12 cellular contexts compared by ENCODE assay signal in genomic region chr6:26400626-26401025, GRCh38. TPM values are rescaled to one million over a fixed set of nuclear protein-coding genes. Genes with fewer than 3 reads are reported as not detected.
DNase-seq lines count a peak whose midpoint lies in the region; ATAC-seq and TF ChIP-seq lines count a peak whose summit lies in the region.
"Had no signal": no experiment of that assay in that cellular context is flagged by ENCODE, and none has a peak within 500 bp of the region (broad histone marks: within the 10 kb centered on the region; RNA-seq: fewer than 3 reads in every experiment).

No MANE protein-coding gene starts in this region.

- peaks cover 20% of the 10 kb centered on the region for H3K79me2 ChIP-seq in Karpas-422 (ENCODE audit: low read length)

- H3K9me3 Mint-ChIP-seq in T-helper 1 cell treated with Interleukin-12 subunit alpha and Interleukin-12 subunit beta and Interleukin-4 antibody, amounts not matched to agents 30 μg/mL and 1 μg/mL, for 36 hours, result no peaks in the 10 kb centered on the region
- no peaks in the 10 kb centered on the region for H3K9me3 Mint-ChIP-seq in activated B cell treated with CpG ODN at 0.5 μM for 24 hours
- no peaks in the 10 kb centered on the region for H3K9me3 Mint-ChIP-seq in nephron

- no peaks in the 10 kb centered on the region for H3K27me3 ChIP-seq in Karpas-422 (ENCODE audit: low read length)
- H3K27me3 ChIP-seq: body of pancreas had no signal

- H3K36me3 ChIP-seq in Karpas-422 (ENCODE audit: insufficient read depth, low read length), result no peaks in the 10 kb centered on the region
- H3K36me3 ChIP-seq: thoracic aorta had no signal

- H3K4me1 ChIP-seq in Karpas-422 (ENCODE audit: low read length), result peaks cover 40% of the 10 kb centered on the region

- TF ChIP-seq CTCF in activated B cell treated with CpG ODN at 0.5 μM for 24 hours (IDR thresholded peaks at IDR 0.05) (no peak), nephron (IDR thresholded peaks at IDR 0.05; ENCODE audit: unreplicated experiment in 3 of 3) (no peak)

- peak; percentile 48 for ATAC-seq in activated B cell treated with CpG ODN at 0.5 μM for 24 hours (ENCODE audit: low read depth)
- ATAC-seq: body of pancreas had no signal

- peaks cover 30% of the 10 kb centered on the region for H3K4me1 Mint-ChIP-seq in T-helper 1 cell treated with Interleukin-12 subunit alpha and Interleukin-12 subunit beta and Interleukin-4 antibody, amounts not matched to agents 30 μg/mL and 1 μg/mL, for 36 hours (ENCODE audit: low read depth)
- H3K4me1 Mint-ChIP-seq in activated B cell treated with CpG ODN at 0.5 μM for 24 hours (peaks cover 59% of the 10 kb centered on the region), nephron (peaks cover 18% of the 10 kb centered on the region)

- no peak overlapping the region for H3K4me3 ChIP-seq in Karpas-422 (ENCODE audit: low read length)
- H3K4me3 ChIP-seq: body of pancreas had no signal

- no peak overlapping the region for H3K4me3 Mint-ChIP-seq in T-helper 1 cell treated with Interleukin-12 subunit alpha and Interleukin-12 subunit beta and Interleukin-4 antibody, amounts not matched to agents 30 μg/mL and 1 μg/mL, for 36 hours
- H3K4me3 Mint-ChIP-seq in activated B cell treated with CpG ODN at 0.5 μM for 24 hours, result peak overlapping the region; percentile 98
- H3K4me3 Mint-ChIP-seq in nephron, result peak overlapping the region; percentile 44 to 94 (median 48)

- peak overlapping the region; percentile 95 for H3K27ac Mint-ChIP-seq in T-helper 1 cell treated with Interleukin-12 subunit alpha and Interleukin-12 subunit beta and Interleukin-4 antibody, amounts not matched to agents 30 μg/mL and 1 μg/mL, for 36 hours
- H3K27ac Mint-ChIP-seq in activated B cell treated with CpG ODN at 0.5 μM for 24 hours, result peak overlapping the region; percentile 98
- peak overlapping the region in 2 of 3 experiments; percentile 66 to 96 for H3K27ac Mint-ChIP-seq in nephron

- no peaks in the 10 kb centered on the region for H3K27me3 Mint-ChIP-seq in T-helper 1 cell treated with Interleukin-12 subunit alpha and Interleukin-12 subunit beta and Interleukin-4 antibody, amounts not matched to agents 30 μg/mL and 1 μg/mL, for 36 hours (ENCODE audit: low read depth)
- H3K27me3 Mint-ChIP-seq in activated B cell treated with CpG ODN at 0.5 μM for 24 hours (no peaks in the 10 kb centered on the region), nephron (ENCODE audit: low read depth) (peaks cover 5% of the 10 kb centered on the region)

- H3K27ac ChIP-seq in Karpas-422 (ENCODE audit: low read length), result peak overlapping the region; percentile 75; the same call in 1 of the 2 replicates
- H3K27ac ChIP-seq: thoracic aorta had no signal

- no peaks in the 10 kb centered on the region for H3K9me3 ChIP-seq in Karpas-422 (ENCODE audit: low read length)
- H3K9me3 ChIP-seq: body of pancreas, thoracic aorta had no signal

- H2AFZ ChIP-seq in Karpas-422 (ENCODE audit: low read length), result peak overlapping the region; percentile 87

- peak overlapping the region; percentile 72; the same call in 1 of the 2 replicates for H3K9ac ChIP-seq in Karpas-422 (ENCODE audit: low read length)

- H3K9me2 ChIP-seq in Karpas-422 (replicated peaks; ENCODE audit: insufficient read depth, low read length), result no peaks in the 10 kb centered on the region

- peak overlapping the region; percentile 90 for H3K4me2 ChIP-seq in Karpas-422 (ENCODE audit: low read depth, low read length, poor library complexity, severe bottlenecking)

- POLR2A ChIA-PET in activated B cell treated with CpG ODN at 0.5 μM for 24 hours (lab: Charles Lee), result no interaction called here

- DNase-seq in T-helper 1 cell (no peak), Karpas-422 (peak; percentile 82), activated B cell treated with CpG ODN at 0.5 μM for 24 hours (no peak), NCI-H510A treated with DMSO at 0.1 percent for 48 hours (lab: John Stamatoyannopoulos, UW) (no peak), NCI-H146 (lab: John Stamatoyannopoulos, UW) (no peak), HT-29 (ENCODE audit: low spot score) (no peak)
- DNase-seq: body of pancreas, NCI-H1417 treated with DMSO at 0.1 percent for 48 hours, NCI-H526 treated with DMSO at 0.1 percent for 48 hours had no signal

- peaks cover 31% of the 10 kb centered on the region for H3K36me3 Mint-ChIP-seq in T-helper 1 cell treated with Interleukin-12 subunit alpha and Interleukin-12 subunit beta and Interleukin-4 antibody, amounts not matched to agents 30 μg/mL and 1 μg/mL, for 36 hours (ENCODE audit: low read depth)
- H3K36me3 Mint-ChIP-seq in activated B cell treated with CpG ODN at 0.5 μM for 24 hours (ENCODE audit: low read depth) (peaks cover 15% of the 10 kb centered on the region), nephron (ENCODE audit: low read depth) (peaks cover 2% of the 10 kb centered on the region)

- intact Hi-C loops in activated B cell treated with CpG ODN at 0.5 μM for 24 hours (cut with micrococcal nuclease), result loop anchor here (5.0 kb wide), 2 partner anchors 42 to 122 kb away; partner anchors contain the start of gene BTN3A3

- no peaks in the 10 kb centered on the region for H4K20me1 ChIP-seq in Karpas-422 (ENCODE audit: insufficient read depth, low read depth, low read length)

- CTCF ChIA-PET in activated B cell treated with CpG ODN at 0.5 μM for 24 hours (lab: Charles Lee), result no interaction called here

RNA-seq across cellular contexts. Expression of gene BTN3A1, which starts 1.4 kb away (rescaled TPM):
- 30.5 and 32.7 TPM in 2 replicates for total RNA-seq in Karpas-422 (2014; rRNA removed; shearing (Covaris generic); ENCODE audit: low replicate concordance)
- total RNA-seq in activated B cell treated with CpG ODN at 0.5 μM for 24 hours, result 55.4 and 61.7 TPM in 2 replicates
- 3.1 and 4.5 TPM in 2 replicates for total RNA-seq in HT-29 (2014; rRNA removed; shearing (Covaris generic))

RNA-seq across cellular contexts. Expression of gene BTN2A2, which starts 17.7 kb away (rescaled TPM):
- 16.8 and 18.4 TPM in 2 replicates for total RNA-seq in Karpas-422 (2014; rRNA removed; shearing (Covaris generic); ENCODE audit: low replicate concordance)
- total RNA-seq in activated B cell treated with CpG ODN at 0.5 μM for 24 hours, result 77.5 and 79.9 TPM in 2 replicates
- 3.5 and 5.3 TPM in 2 replicates for total RNA-seq in HT-29 (2014; rRNA removed; shearing (Covaris generic))

RNA-seq across cellular contexts. Expression of gene BTN3A2, which starts 35.6 kb away (rescaled TPM):
- total RNA-seq in Karpas-422 (2014; rRNA removed; shearing (Covaris generic); ENCODE audit: low replicate concordance), result 40.4 and 41.2 TPM in 2 replicates
- 65.3 and 81.6 TPM in 2 replicates for total RNA-seq in activated B cell treated with CpG ODN at 0.5 μM for 24 hours
- total RNA-seq in HT-29 (2014; rRNA removed; shearing (Covaris generic)), result 5.5 and 9.4 TPM in 2 replicates

RNA-seq across cellular contexts. Expression of gene BTN3A3, which starts 39.7 kb away (rescaled TPM):
- total RNA-seq in Karpas-422 (2014; rRNA removed; shearing (Covaris generic); ENCODE audit: low replicate concordance), result 15.2 and 24.1 TPM in 2 replicates
- 51.9 and 54.1 TPM in 2 replicates for total RNA-seq in activated B cell treated with CpG ODN at 0.5 μM for 24 hours
- 1.3 and 3.7 TPM in 2 replicates for total RNA-seq in HT-29 (2014; rRNA removed; shearing (Covaris generic))

RNA-seq across cellular contexts. Expression of gene BTN2A1, which starts 57.1 kb away (rescaled TPM):
- 6.4 and 12.6 TPM in 2 replicates for total RNA-seq in Karpas-422 (2014; rRNA removed; shearing (Covaris generic); ENCODE audit: low replicate concordance)
- 39.7 and 45.1 TPM in 2 replicates for total RNA-seq in activated B cell treated with CpG ODN at 0.5 μM for 24 hours
- 8.0 and 9.4 TPM in 2 replicates for total RNA-seq in HT-29 (2014; rRNA removed; shearing (Covaris generic))
